32 cellular contexts compared by ENCODE assay signal in the genomic region with DNA sequence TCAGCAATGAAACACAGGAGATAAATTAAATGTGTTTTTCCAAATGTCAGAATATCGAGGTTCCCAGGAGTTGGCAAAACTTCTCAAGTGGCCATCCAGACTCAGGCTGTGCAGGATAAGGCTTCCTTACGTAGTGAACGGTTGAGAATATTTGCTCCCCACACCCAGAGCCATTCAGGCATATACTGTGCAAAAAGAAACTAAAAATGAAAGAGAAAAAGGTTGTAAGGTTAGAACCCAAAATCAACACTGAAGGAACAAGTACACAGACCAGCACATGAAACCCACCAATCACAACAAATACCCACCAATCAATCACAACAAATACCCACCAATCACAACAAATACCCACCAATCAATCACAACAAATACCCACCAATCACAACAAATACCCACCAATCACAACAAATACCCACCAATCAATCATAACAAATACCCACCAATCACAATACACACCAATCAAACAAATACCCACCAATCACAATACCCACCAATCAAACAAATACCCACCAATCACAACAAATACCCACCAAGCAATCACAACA. TPM values are rescaled to one million over a fixed set of nuclear protein-coding genes. Genes with fewer than 3 reads are reported as not detected.
"Had no signal": no experiment of that assay in that cellular context is flagged by ENCODE, and none has a peak within 500 bp of the region (broad histone marks: within the 10 kb centered on the region; RNA-seq: fewer than 3 reads in every experiment).

No MANE protein-coding gene starts in this region.

- H3K4me2 ChIP-seq: SK-N-SH had no signal

- H3K9me3 Mint-ChIP-seq: activated naive CD4-positive, alpha-beta T cell treated with anti-CD3 and anti-CD28 coated beads, Interleukin-2, amount 50 U/mL, for 72 hours; activated naive CD8-positive, alpha-beta T cell treated with anti-CD3 and anti-CD28 coated beads, Interleukin-2, amount 50 U/mL, for 24 hours had no signal

- ATAC-seq: activated CD4-positive, alpha-beta T cell treated with anti-CD3 and anti-CD28 coated beads for 36 hours; activated CD8-positive, alpha-beta T cell treated with anti-CD3 and anti-CD28 coated beads, Interleukin-2, amount 10 ng/mL, durations not matched to agents 7 days and 5 days; activated naive CD4-positive, alpha-beta T cell treated with anti-CD3 and anti-CD28 coated beads, Interleukin-2, amount 50 U/mL, for 72 hours; activated naive CD8-positive, alpha-beta T cell treated with anti-CD3 and anti-CD28 coated beads, Interleukin-2, amount 50 U/mL, for 24 hours; body of pancreas had no signal

- H3K36me3 Mint-ChIP-seq: activated naive CD4-positive, alpha-beta T cell treated with anti-CD3 and anti-CD28 coated beads, Interleukin-2, amount 50 U/mL, for 72 hours had no signal

- H3K9ac ChIP-seq: SK-N-SH had no signal

- H3K27ac Mint-ChIP-seq: activated CD4-positive, alpha-beta T cell treated with anti-CD3 and anti-CD28 coated beads for 36 hours; activated CD8-positive, alpha-beta T cell treated with anti-CD3 and anti-CD28 coated beads, Interleukin-2, amount 10 ng/mL, durations not matched to agents 7 days and 5 days; activated naive CD8-positive, alpha-beta T cell treated with anti-CD3 and anti-CD28 coated beads, Interleukin-2, amount 50 U/mL, for 24 hours had no signal

- DNase-seq: activated CD4-positive, alpha-beta T cell treated with anti-CD3 and anti-CD28 coated beads for 36 hours; activated CD4-positive, alpha-beta T cell treated with anti-CD3 and anti-CD28 coated beads, Interleukin-2, amount 50 U/mL, for 4 hours; activated CD8-positive, alpha-beta memory T cell treated with anti-CD3 and anti-CD28 coated beads, Interleukin-2, amount 50 U/mL, for 48 hours; activated CD8-positive, alpha-beta T cell treated with anti-CD3 and anti-CD28 coated beads, Interleukin-2, amount 10 ng/mL, durations not matched to agents 7 days and 5 days; activated effector memory CD4-positive, alpha-beta T cell treated with anti-CD3 and anti-CD28 coated beads, Interleukin-2, amount 50 U/mL, for 16 hours; activated naive CD4-positive, alpha-beta T cell treated with Interleukin-2 at 50 U/mL for 16 hours; activated naive CD8-positive, alpha-beta T cell treated with anti-CD3 and anti-CD28 coated beads, Interleukin-2, amount 50 U/mL, for 24 hours; activated T-cell treated with anti-CD3 and anti-CD28 coated beads, Interleukin-2, amount 50 U/mL, for 1 hour; amniotic stem cell; body of pancreas; central memory CD4-positive, alpha-beta T cell; MG63; MV-4-11; NCI-H1092 treated with DMSO at 0.1 percent for 48 hours; NCI-H1417 treated with DMSO at 0.1 percent for 48 hours; NCI-H1694 treated with DMSO at 0.1 percent for 48 hours; NCI-H2029 treated with DMSO at 0.1 percent for 48 hours; NCI-H345; NCI-H510A; NCI-H526 treated with DMSO at 0.1 percent for 48 hours; Peyer's patch; Right ventricle myocardium superior; SJCRH30; SK-N-SH; T-helper 1 cell had no signal

- H3K4me3 Mint-ChIP-seq: activated CD4-positive, alpha-beta T cell treated with anti-CD3 and anti-CD28 coated beads for 36 hours; activated CD8-positive, alpha-beta T cell treated with anti-CD3 and anti-CD28 coated beads, Interleukin-2, amount 10 ng/mL, durations not matched to agents 7 days and 5 days; activated naive CD8-positive, alpha-beta T cell treated with anti-CD3 and anti-CD28 coated beads, Interleukin-2, amount 50 U/mL, for 24 hours had no signal

- H3K27me3 Mint-ChIP-seq: activated CD4-positive, alpha-beta T cell treated with anti-CD3 and anti-CD28 coated beads for 36 hours; activated naive CD8-positive, alpha-beta T cell treated with anti-CD3 and anti-CD28 coated beads, Interleukin-2, amount 50 U/mL, for 24 hours had no signal

- H3K27ac ChIP-seq: ascending aorta, body of pancreas, Peyer's patch, RWPE1, SJCRH30, VCaP had no signal

- H3K27me3 ChIP-seq: ascending aorta, body of pancreas, MG63, Peyer's patch, SJCRH30 had no signal

- H3K4me1 ChIP-seq: ascending aorta, body of pancreas, Peyer's patch, SJCRH30 had no signal

- H3K4me1 Mint-ChIP-seq: activated CD4-positive, alpha-beta T cell treated with anti-CD3 and anti-CD28 coated beads for 36 hours had no signal

- H3K4me3 ChIP-seq: ascending aorta, body of pancreas, MG63, Peyer's patch, SJCRH30 had no signal

RNA-seq across cellular contexts. Expression of gene DNAAF1, which starts 20.5 kb away (rescaled TPM):
- total RNA-seq: activated CD8-positive, alpha-beta T cell treated with anti-CD3 and anti-CD28 coated beads, Interleukin-2, amount 10 ng/mL, durations not matched to agents 7 days and 5 days; activated naive CD4-positive, alpha-beta T cell treated with anti-CD3 and anti-CD28 coated beads, Interleukin-2, amount 50 U/mL, for 72 hours; ascending aorta; bronchial epithelial cell; chondrocyte; Peyer's patch; Right ventricle myocardium superior; T-helper 2 cell treated with Interferon-gamma antibody and Interleukin-4, amounts not matched to agents 100 ng/mL and 5 ng/mL, for 36 hours had no signal
